21 cellular contexts compared by ENCODE assay signal in the genomic region with DNA sequence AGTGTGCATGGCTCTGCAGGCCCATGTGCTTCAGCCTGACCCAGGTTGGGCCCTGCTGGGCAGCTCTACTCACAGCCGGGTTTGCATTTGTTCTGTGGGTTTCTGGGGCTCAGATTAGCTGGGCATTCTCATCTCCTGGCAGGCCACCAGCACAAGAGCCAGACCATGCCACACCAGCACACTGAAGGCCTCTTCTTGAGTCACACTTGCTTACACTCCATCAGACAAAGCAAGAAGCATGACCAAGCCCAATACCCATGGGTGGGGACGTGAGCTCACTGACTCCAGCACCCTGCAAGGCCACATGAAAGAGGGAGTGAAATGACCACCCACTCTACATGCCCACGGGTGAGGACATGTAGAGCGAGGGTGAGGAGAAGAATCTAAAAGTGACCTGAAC.
DNase-seq lines count a peak whose midpoint lies in the region; ATAC-seq, FAIRE-seq and TF ChIP-seq lines count a peak whose summit lies in the region.
"Had no signal": no experiment of that assay in that cellular context is flagged by ENCODE, and none has a peak within 500 bp of the region (broad histone marks: within the 10 kb centered on the region; RNA-seq: fewer than 3 reads in every experiment).

No MANE protein-coding gene starts in this region.

- H3K79me1 ChIP-seq in H1 (ENCODE audit: low read depth, low read length) (no peaks in the 10 kb centered on the region), neuronal stem cell (ENCODE audit: low read depth, low read length) (no peaks in the 10 kb centered on the region)

- H2AFZ ChIP-seq in H1 (ENCODE audit: low read length) (no peak overlapping the region), neuronal stem cell (ENCODE audit: low read length) (no peak overlapping the region), osteoblast (ENCODE audit: low read length) (no peak overlapping the region)

- no peaks in the 10 kb centered on the region for H3K36me3 ChIP-seq in H1 (ENCODE audit: control insufficient read depth in 2 of 4, insufficient read depth in 4 of 4, low read length in 3 of 4)
- H3K36me3 ChIP-seq in neuronal stem cell (replicated peaks in 1 of 2; ENCODE audit: control insufficient read depth in 2 of 2, insufficient read depth in 2 of 2, low read length in 2 of 2) = no peaks in the 10 kb centered on the region
- no peaks in the 10 kb centered on the region for H3K36me3 ChIP-seq in upper lobe of right lung
- H3K36me3 ChIP-seq in osteoblast (ENCODE audit: insufficient read depth, low read length) = no peaks in the 10 kb centered on the region
- H3K36me3 ChIP-seq: BLaER1 had no signal

- no peaks in the 10 kb centered on the region for H4K20me1 ChIP-seq in H1 (replicated peaks in 1 of 2; ENCODE audit: control insufficient read depth in 1 of 2, insufficient read depth in 2 of 2, low read length in 2 of 2)
- no peaks in the 10 kb centered on the region for H4K20me1 ChIP-seq in osteoblast (ENCODE audit: insufficient read depth, low read length)
- H4K20me1 ChIP-seq: BLaER1 had no signal

- no peak for TF ChIP-seq RAD21 in H1 (IDR thresholded peaks at IDR 0.05 in 1 of 2, conservative IDR thresholded peaks at IDR 0.05 in 1 of 2; ENCODE audit: low read depth in 2 of 2, low read length in 2 of 2)

- 95% methylated on average over 4 of the region's 4 CpGs; no CpG with 5 or more reads in 1 of the 2 experiments for WGBS in H1 (ENCODE audit: extremely low coverage in 1 of 2, insufficient coverage in 1 of 2, insufficient read length in 1 of 2, insufficient replicate concordance in 2 of 2, low coverage in 1 of 2, low lambda C conversion rate in 2 of 2, missing lambda C conversion rate in 1 of 2), 2 experiments
- WGBS in neuronal stem cell (ENCODE audit: extremely low coverage in 2 of 2, insufficient read length in 2 of 2, insufficient replicate concordance in 1 of 2), 2 donors = no CpG with 5 or more reads among the region's 4 CpGs

- no peak overlapping the region for H3K56ac ChIP-seq in H1 (replicated peaks; ENCODE audit: insufficient read length, low read depth, low read length)

- no peak for ATAC-seq in upper lobe of right lung
- ATAC-seq: CD8-positive, alpha-beta T cell; HCT116 had no signal

- no peak overlapping the region for H2BK12ac ChIP-seq in H1 (ENCODE audit: low read depth, low read length)
- H2BK12ac ChIP-seq in neuronal stem cell (ENCODE audit: low read length) = no peak overlapping the region

- no peak overlapping the region for H2BK20ac ChIP-seq in H1 (ENCODE audit: low read length)

- no peaks in the 10 kb centered on the region for H3K79me2 ChIP-seq in H1 (ENCODE audit: control insufficient read depth in 1 of 2, insufficient read depth in 2 of 2, low read length in 2 of 2)
- no peaks in the 10 kb centered on the region for H3K79me2 ChIP-seq in osteoblast (ENCODE audit: insufficient read depth, low read length)

- H3K14ac ChIP-seq in H1 (ENCODE audit: insufficient read length) (no peak overlapping the region), neuronal stem cell (ENCODE audit: low read length) (peak overlapping the region; percentile 26)

- no peak overlapping the region for H3K23ac ChIP-seq in H1 (ENCODE audit: insufficient read length)
- H3K23ac ChIP-seq in neuronal stem cell (ENCODE audit: low read depth, low read length, poor library complexity) = no peak overlapping the region

- H3K27ac ChIP-seq in H1 (ENCODE audit: low read depth, low read length) = no peak overlapping the region
- no peak overlapping the region for H3K27ac ChIP-seq in neuronal stem cell (replicated peaks; ENCODE audit: low read length)
- no peak overlapping the region for H3K27ac ChIP-seq in upper lobe of right lung
- H3K27ac ChIP-seq in osteoblast (ENCODE audit: low read depth, low read length) = no peak overlapping the region
- H3K27ac ChIP-seq: 22Rv1, BLaER1, C4-2B had no signal

- H2BK15ac ChIP-seq in H1 (ENCODE audit: low read length) (no peak overlapping the region), neuronal stem cell (ENCODE audit: low read length) (no peak overlapping the region)

- H3K18ac ChIP-seq in H1 (ENCODE audit: extremely low read depth, low read length) (no peak overlapping the region), neuronal stem cell (ENCODE audit: low read length) (peak overlapping the region; percentile 59)

- no peak overlapping the region for H3K4me2 ChIP-seq in H1 (ENCODE audit: insufficient read depth in 1 of 2, low read depth in 2 of 2, low read length in 2 of 2)
- H3K4me2 ChIP-seq in neuronal stem cell (ENCODE audit: insufficient read depth, low read length, poor library complexity, severe bottlenecking) = no peak overlapping the region
- no peak overlapping the region for H3K4me2 ChIP-seq in osteoblast (ENCODE audit: insufficient read depth, low read length)
- H3K4me2 ChIP-seq: BLaER1 had no signal

- no peak for TF ChIP-seq EP300 in H1 (IDR thresholded peaks at IDR 0.05; ENCODE audit: borderline replicate concordance in 1 of 2, low read depth in 2 of 2, low read length in 2 of 2)

- H4K8ac ChIP-seq in H1 (ENCODE audit: extremely low read depth, insufficient read depth, low read length) = no peak overlapping the region
- H4K8ac ChIP-seq in neuronal stem cell (ENCODE audit: low read depth, low read length) = no peak overlapping the region

- POLR2A ChIA-PET in H1 (lab: Charles Lee; ENCODE audit: partially characterized antibody) = no interaction called here

- H3K4ac ChIP-seq in H1 (replicated peaks; ENCODE audit: insufficient read length, low read depth, low read length) = peak overlapping the region; percentile 83
- no peak overlapping the region for H3K4ac ChIP-seq in neuronal stem cell (ENCODE audit: low read length)

- CTCF ChIA-PET in H1 (lab: Charles Lee; ENCODE audit: partially characterized antibody) = no interaction called here

- DNase-seq in activated CD8-positive, alpha-beta memory T cell treated with anti-CD3 and anti-CD28 coated beads for 24 hours = peak; percentile 24
- no peak for DNase-seq in activated CD8-positive, alpha-beta memory T cell treated with anti-CD3 and anti-CD28 coated beads, Interleukin-2, amount 50 U/mL, for 48 hours
- DNase-seq in H1 (ENCODE audit: low read depth in 1 of 2, low spot score in 2 of 2) (no peak), neuronal stem cell (ENCODE audit: low spot score) (no peak), upper lobe of right lung (peak; percentile 36), osteoblast (ENCODE audit: insufficient read length, low spot score, missing footprints) (no peak), medulla oblongata (ENCODE audit: extremely low spot score) (no peak), NCI-H2196 treated with DMSO at 0.1 percent for 48 hours (lab: John Stamatoyannopoulos, UW; ENCODE audit: unreplicated experiment) (no peak)
- DNase-seq: CD4-positive, CD25-positive, alpha-beta regulatory T cell; DMS53; DMS79 treated with DMSO at 0.1 percent for 48 hours; GF-D8; H9 had no signal

- peaks cover 0 to 5% of the 10 kb centered on the region in 2 experiments; a peak in 1 of 4 replicates for H3K9me3 ChIP-seq in H1 (ENCODE audit: insufficient read depth in 2 of 2, low read depth in 1 of 2, low read length in 1 of 2)
- peaks cover 0 to 8% of the 10 kb centered on the region in 2 donors for H3K9me3 ChIP-seq in neuronal stem cell (replicated peaks in 1 of 2; ENCODE audit: control insufficient read depth in 2 of 2, insufficient read depth in 1 of 2, low read depth in 1 of 2, low read length in 2 of 2)
- H3K9me3 ChIP-seq in upper lobe of right lung = peaks cover 7% of the 10 kb centered on the region
- no peaks in the 10 kb centered on the region for H3K9me3 ChIP-seq in osteoblast (ENCODE audit: low read depth, low read length)

- H2AK5ac ChIP-seq in H1 (ENCODE audit: low read depth, low read length) (no peak overlapping the region; the same call in 1 of the 2 replicates), neuronal stem cell (ENCODE audit: low read depth, low read length) (no peak overlapping the region)

- H4K91ac ChIP-seq in H1 (replicated peaks; ENCODE audit: insufficient read length, low read length) (no peak overlapping the region), neuronal stem cell (ENCODE audit: low read depth, low read length, poor library complexity) (no peak overlapping the region)

- H2BK120ac ChIP-seq in H1 (replicated peaks; ENCODE audit: low read depth, low read length) (no peak overlapping the region), neuronal stem cell (ENCODE audit: low read depth, low read length) (no peak overlapping the region)

- H2BK5ac ChIP-seq in H1 (ENCODE audit: low read depth, low read length) (no peak overlapping the region; the same call in 1 of the 2 replicates), neuronal stem cell (ENCODE audit: low read length) (no peak overlapping the region)

- intact Hi-C loops in upper lobe of right lung (cut with DNase I) = no loop called here

- H3K4me3 ChIP-seq in H1 (ENCODE audit: extremely low read depth in 1 of 4, insufficient read depth in 2 of 4, low read depth in 3 of 4, low read length in 4 of 4) (no peak overlapping the region), neuronal stem cell (ENCODE audit: low read length in 2 of 2) (peak overlapping the region in 1 of 2 donors; percentile 43), upper lobe of right lung (no peak overlapping the region), osteoblast (ENCODE audit: insufficient read depth, low read length) (no peak overlapping the region)
- H3K4me3 ChIP-seq: BLaER1 had no signal

- H3K9ac ChIP-seq in H1 (replicated peaks in 1 of 4; ENCODE audit: extremely low read depth in 1 of 4, low read depth in 3 of 4, low read length in 3 of 4) = no peak overlapping the region
- H3K9ac ChIP-seq in neuronal stem cell (ENCODE audit: low read depth, low read length, poor library complexity) = no peak overlapping the region
- H3K9ac ChIP-seq: BLaER1 had no signal

- no peak overlapping the region for H4K5ac ChIP-seq in H1 (ENCODE audit: insufficient read length, low read depth, low read length)

- H3K23me2 ChIP-seq in H1 (ENCODE audit: low read depth, low read length) = no peaks in the 10 kb centered on the region

- no peak for TF ChIP-seq POLR2A in H1 (IDR thresholded peaks at IDR 0.05; ENCODE audit: control extremely low read depth in 1 of 2, low read depth in 2 of 2, low read length in 2 of 2)

- no peak for FAIRE-seq in H1 (lab: Jason Lieb, UNC)
- FAIRE-seq: A204.1, GM12891, GM18507 had no signal

- H3K4me1 ChIP-seq in H1 (replicated peaks in 1 of 4; ENCODE audit: control insufficient read depth in 3 of 4, insufficient read depth in 4 of 4, low read length in 3 of 4) = peaks cover 0 to 6% (median 3%) of the 10 kb centered on the region in 4 experiments; a peak in 4 of 7 replicates
- peaks cover 0 to 7% of the 10 kb centered on the region in 2 donors for H3K4me1 ChIP-seq in neuronal stem cell (ENCODE audit: control insufficient read depth in 2 of 2, insufficient read depth in 1 of 2, low read depth in 1 of 2, low read length in 2 of 2)
- no peaks in the 10 kb centered on the region for H3K4me1 ChIP-seq in upper lobe of right lung
- H3K4me1 ChIP-seq in osteoblast (ENCODE audit: insufficient read depth, low read length) = no peaks in the 10 kb centered on the region

- TF ChIP-seq CTCF in H1 (IDR thresholded peaks at IDR 0.05; ENCODE audit: control extremely low read depth in 1 of 3, insufficient read depth in 1 of 3, low read depth in 1 of 3, low read length in 3 of 3) = no peak
- TF ChIP-seq CTCF in upper lobe of right lung (IDR thresholded peaks at IDR 0.05) = no peak
- TF ChIP-seq CTCF in osteoblast (IDR thresholded peaks at IDR 0.05; ENCODE audit: extremely low read depth, low read depth, low read length) = no peak

- no peaks in the 10 kb centered on the region for H3K27me3 ChIP-seq in H1 (replicated peaks in 1 of 4; ENCODE audit: control insufficient read depth in 3 of 4, extremely low read depth in 1 of 4, insufficient read depth in 3 of 4, low read length in 3 of 4)
- peaks cover 0 to 6% (median 0%) of the 10 kb centered on the region in 3 experiments for H3K27me3 ChIP-seq in neuronal stem cell (ENCODE audit: control insufficient read depth in 3 of 3, insufficient read depth in 3 of 3, low read depth in 1 of 3, low read length in 3 of 3)
- no peaks in the 10 kb centered on the region for H3K27me3 ChIP-seq in upper lobe of right lung
- H3K27me3 ChIP-seq in osteoblast (ENCODE audit: insufficient read depth, low read length) = no peaks in the 10 kb centered on the region
- H3K27me3 ChIP-seq: BLaER1 had no signal

Comparison
In these comparisons a context has a peak if more than half of its experiments do, and no peak if none do; other contexts are left out.
1. DNase-seq: peak in activated CD8-positive, alpha-beta memory T cell treated with anti-CD3 and anti-CD28 coated beads for 24 hours (single experiment) and upper lobe of right lung (single experiment); none in activated CD8-positive, alpha-beta memory T cell treated with anti-CD3 and anti-CD28 coated beads, Interleukin-2, amount 50 U/mL, for 48 hours (single experiment), H1 (0 of 2), neuronal stem cell (single experiment), osteoblast (single experiment), medulla oblongata (single experiment) and NCI-H2196 treated with DMSO at 0.1 percent for 48 hours (single experiment).